14 cellular contexts compared by ENCODE assay signal in the genomic region with DNA sequence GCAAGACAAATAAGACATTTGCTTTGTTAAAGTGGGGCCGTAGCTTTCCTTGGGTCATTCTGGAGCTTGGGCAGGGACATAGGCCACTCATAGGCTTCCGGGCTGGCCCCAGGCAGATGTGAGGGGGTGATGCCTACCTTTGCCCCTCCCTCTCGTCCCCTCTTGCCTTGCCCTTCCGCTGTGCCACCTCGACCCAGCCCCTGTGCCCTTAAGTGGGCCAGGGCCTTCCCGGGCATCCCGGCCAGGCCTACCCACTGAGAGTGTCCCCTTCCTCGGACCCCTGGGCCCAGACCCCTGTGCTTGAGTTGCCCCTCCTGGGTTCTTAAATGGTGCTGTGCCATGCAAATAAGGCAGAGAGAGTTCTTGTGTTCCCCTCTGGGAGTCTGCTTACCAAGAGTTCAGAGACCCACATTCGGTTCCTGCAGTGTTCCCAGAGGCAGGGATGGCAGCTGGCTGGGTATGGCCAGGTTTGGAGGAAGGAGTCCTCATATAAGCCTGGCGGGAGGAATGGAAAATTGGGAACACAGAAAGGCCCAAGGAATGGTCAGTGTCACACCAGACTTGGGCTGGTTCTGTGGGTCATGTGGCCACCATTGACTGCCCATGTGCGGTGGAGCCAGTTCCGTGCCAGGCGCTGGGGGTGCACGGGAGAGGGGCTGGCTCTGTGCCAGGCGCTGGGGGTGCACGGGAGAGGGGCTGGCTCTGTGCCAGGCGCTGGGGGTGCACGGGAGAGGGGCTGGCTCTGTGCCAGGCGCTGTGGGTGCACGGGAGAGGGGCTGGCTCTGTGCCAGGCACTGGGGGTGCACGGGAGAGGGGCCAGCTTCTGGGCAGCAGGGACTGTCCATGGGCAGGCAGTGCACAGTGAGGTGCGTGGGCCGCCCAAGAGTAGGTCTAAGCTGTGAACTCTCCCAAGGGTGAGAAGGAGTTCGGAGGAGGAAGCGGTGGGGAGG.
DNase-seq lines count a peak whose midpoint lies in the region; ATAC-seq and TF ChIP-seq lines count a peak whose summit lies in the region.
"Had no signal": no experiment of that assay in that cellular context is flagged by ENCODE, and none has a peak within 500 bp of the region (broad histone marks: within the 10 kb centered on the region; RNA-seq: fewer than 3 reads in every experiment).

No MANE protein-coding gene starts in this region.

- no peak for TF ChIP-seq RAD21 in SK-N-SH (IDR thresholded peaks at IDR 0.05; ENCODE audit: low read length)

- H3K9me3 Mint-ChIP-seq in MCF 10A (ENCODE audit: unreplicated experiment) (no peaks in the 10 kb centered on the region), neural progenitor cell (no peaks in the 10 kb centered on the region)

- H3K4me1 ChIP-seq in breast epithelium (no peaks in the 10 kb centered on the region), SK-N-SH (ENCODE audit: control insufficient read depth in 1 of 2, insufficient read depth in 2 of 2, low read depth in 1 of 2, low read length in 1 of 2) (peaks cover 0 to 16% of the 10 kb centered on the region in 2 experiments; a peak in 1 of 4 replicates), left ventricle myocardium inferior (peaks cover 17% of the 10 kb centered on the region), uterus (no peaks in the 10 kb centered on the region), neural progenitor cell (peaks cover 18% of the 10 kb centered on the region)

- H3K27me3 ChIP-seq in breast epithelium (no peaks in the 10 kb centered on the region), SK-N-SH (ENCODE audit: insufficient read depth) (no peaks in the 10 kb centered on the region), left ventricle myocardium inferior (ENCODE audit: low read depth) (no peaks in the 10 kb centered on the region), uterus (no peaks in the 10 kb centered on the region), neural progenitor cell (no peaks in the 10 kb centered on the region)
- H3K27me3 ChIP-seq: neutrophil had no signal

- intact Hi-C loops in breast epithelium (cut with DNase I; ENCODE audit: low total_unique reads) (loop anchor here (10.0 kb wide), 1 partner anchor 965 kb away; no protein-coding TSS in a partner anchor), MCF 10A (cut with micrococcal nuclease) (no loop called here), left ventricle myocardium inferior (cut with micrococcal nuclease) (no loop called here), uterus (cut with DNase I; ENCODE audit: low total_unique reads) (no loop called here)

- no peak overlapping the region for H3K9ac ChIP-seq in SK-N-SH
- no peak overlapping the region for H3K9ac ChIP-seq in neural progenitor cell

- TF ChIP-seq POLR2A in breast epithelium (IDR thresholded peaks at IDR 0.05) (no peak), uterus (IDR thresholded peaks at IDR 0.05) (no peak)

- H3F3A ChIP-seq in SK-N-SH (replicated peaks; ENCODE audit: insufficient read depth) (no peaks in the 10 kb centered on the region), neural progenitor cell (ENCODE audit: low read depth) (no peaks in the 10 kb centered on the region)

- H3K9me3 ChIP-seq in breast epithelium (no peaks in the 10 kb centered on the region), SK-N-SH (no peaks in the 10 kb centered on the region), left ventricle myocardium inferior (replicated peaks) (no peaks in the 10 kb centered on the region), uterus (no peaks in the 10 kb centered on the region), neural progenitor cell (ENCODE audit: low read depth) (no peaks in the 10 kb centered on the region)
- H3K9me3 ChIP-seq: neutrophil had no signal

- H3K4me2 ChIP-seq in SK-N-SH, result no peak overlapping the region
- no peak overlapping the region for H3K4me2 ChIP-seq in neural progenitor cell

- TF ChIP-seq CTCF in breast epithelium (IDR thresholded peaks at IDR 0.05) (no peak), MCF 10A (IDR thresholded peaks at IDR 0.05; ENCODE audit: unreplicated experiment) (no peak), SK-N-SH (IDR thresholded peaks at IDR 0.05) (no peak), left ventricle myocardium inferior (IDR thresholded peaks at IDR 0.05; ENCODE audit: borderline replicate concordance) (no peak), uterus (IDR thresholded peaks at IDR 0.05) (no peak), neural progenitor cell (IDR thresholded peaks at IDR 0.05) (no peak)

- H2AFZ ChIP-seq in SK-N-SH (ENCODE audit: low read depth), result no peak overlapping the region
- no peak overlapping the region for H2AFZ ChIP-seq in neural progenitor cell (replicated peaks)

- no peak for ATAC-seq in HG02973 (IDR thresholded peaks at IDR 0.05; ENCODE audit: unreplicated experiment)
- ATAC-seq in HG02970 (IDR thresholded peaks at IDR 0.05; ENCODE audit: low FRiP score, unreplicated experiment), result no peak

- no peaks in the 10 kb centered on the region for H3K27me3 Mint-ChIP-seq in MCF 10A (ENCODE audit: insufficient read depth, unreplicated experiment)
- no peaks in the 10 kb centered on the region for H3K27me3 Mint-ChIP-seq in neural progenitor cell (ENCODE audit: insufficient read depth, low read depth)

- peak in 1 of 2 donors; percentile 31 for DNase-seq in breast epithelium (ENCODE audit: low spot score in 2 of 2)
- no peak for DNase-seq in MCF 10A (ENCODE audit: unreplicated experiment)
- peak; percentile 79 for DNase-seq in SK-N-SH
- DNase-seq in left ventricle myocardium inferior, result no peak
- DNase-seq in uterus, result no peak
- no peak for DNase-seq in neural progenitor cell (ENCODE audit: low spot score)
- DNase-seq: activated CD8-positive, alpha-beta memory T cell treated with anti-CD3 and anti-CD28 coated beads, Interleukin-2, amount 50 U/mL, for 48 hours; EL; Karpas-422; RPMI8226; stimulated activated CD4-positive, alpha-beta T cell treated with anti-CD3 and anti-CD28 coated beads, Interleukin-15, amount 100 ng/mL, for 24 hours had no signal

- POLR2A ChIA-PET in MCF 10A (lab: Yijun Ruan, JAX), result no interaction called here
- POLR2A ChIA-PET in SK-N-SH (lab: Yijun Ruan, JAX), result no interaction called here

- H3K4me3 ChIP-seq in breast epithelium (peak overlapping the region in 2 of 3 donors; percentile 25 to 51), SK-N-SH (ENCODE audit: low read depth in 2 of 2, low read length in 1 of 2) (no peak overlapping the region; a peak in 1 of 4 replicates), left ventricle myocardium inferior (peak overlapping the region; percentile 41), uterus (peak overlapping the region in 1 of 2 donors; percentile 9), neural progenitor cell (no peak overlapping the region)

- no TSS peak for BruUV-seq in MCF 10A (replicated peaks; lab: Mats Ljungman, UMichigan)

- no peaks in the 10 kb centered on the region for H3K9me2 ChIP-seq in SK-N-SH

- H3K79me2 ChIP-seq in SK-N-SH (ENCODE audit: insufficient read depth) (no peaks in the 10 kb centered on the region), neural progenitor cell (ENCODE audit: low read depth) (no peaks in the 10 kb centered on the region)

- H3K4me1 Mint-ChIP-seq in MCF 10A (ENCODE audit: insufficient read depth, unreplicated experiment), result peaks cover 7% of the 10 kb centered on the region
- peaks cover 17% of the 10 kb centered on the region for H3K4me1 Mint-ChIP-seq in neural progenitor cell

- H3K4me3 Mint-ChIP-seq in MCF 10A (ENCODE audit: unreplicated experiment) (no peak overlapping the region), neural progenitor cell (no peak overlapping the region)

- no peaks in the 10 kb centered on the region for H3K36me3 ChIP-seq in breast epithelium
- no peaks in the 10 kb centered on the region for H3K36me3 ChIP-seq in SK-N-SH (replicated peaks in 1 of 2; ENCODE audit: control insufficient read depth in 1 of 2, insufficient read depth in 2 of 2, low read length in 1 of 2)
- peaks cover 9% of the 10 kb centered on the region for H3K36me3 ChIP-seq in left ventricle myocardium inferior
- H3K36me3 ChIP-seq in uterus, result no peaks in the 10 kb centered on the region
- H3K36me3 ChIP-seq in neural progenitor cell, result no peaks in the 10 kb centered on the region
- H3K36me3 ChIP-seq: neutrophil had no signal

- 50% methylated on average over 18 of the region's 25 CpGs for WGBS in SK-N-SH (ENCODE audit: low lambda C conversion rate)

- H3K36me3 Mint-ChIP-seq in MCF 10A (ENCODE audit: insufficient read depth, unreplicated experiment) (no peaks in the 10 kb centered on the region), neural progenitor cell (peaks cover 8% of the 10 kb centered on the region)

- TF ChIP-seq EP300 in SK-N-SH (IDR thresholded peaks at IDR 0.05; ENCODE audit: borderline replicate concordance in 1 of 2, low read depth in 1 of 2, low read length in 1 of 2), result no peak

- H4K20me1 ChIP-seq in SK-N-SH (ENCODE audit: insufficient read depth) (no peaks in the 10 kb centered on the region), neural progenitor cell (ENCODE audit: low read depth) (no peaks in the 10 kb centered on the region)

- H3K27ac Mint-ChIP-seq in MCF 10A (ENCODE audit: low read depth, unreplicated experiment), result no peak overlapping the region
- no peak overlapping the region for H3K27ac Mint-ChIP-seq in neural progenitor cell

- CTCF ChIA-PET in MCF 10A (lab: Yijun Ruan, JAX), result interaction anchor here (0.7 to 0.9 kb wide), 2 partner anchors 17 to 333 kb away, joined by 3 read pairs; no protein-coding TSS in a partner anchor
- CTCF ChIA-PET in SK-N-SH (lab: Yijun Ruan, JAX), result interaction anchor here (0.9 to 3.8 kb wide), 5 partner anchors 18 to 335 kb away, joined by 3 to 35 read pairs (median 4); no protein-coding TSS in a partner anchor

- H3K27ac ChIP-seq in breast epithelium (peak overlapping the region in 1 of 2 donors; percentile 20), SK-N-SH (ENCODE audit: low read depth in 2 of 2, low read length in 1 of 2) (no peak overlapping the region), left ventricle myocardium inferior (replicated peaks) (no peak overlapping the region), uterus (peak overlapping the region; percentile 65 to 74), neural progenitor cell (no peak overlapping the region)
- H3K27ac ChIP-seq: neutrophil had no signal

TF ChIP-seq in SK-N-SH, 30 proteins besides CTCF, POLR2A, EP300 and RAD21:
- TF ChIP-seq SMC3 (IDR thresholded peaks at IDR 0.05; ENCODE audit: low read depth, low read length) (no peak), FOXJ3 (CRISPR knock-in tag; IDR thresholded peaks at IDR 0.05) (0 out of 2 replicates have a peak, but pooled peaks have one; percentile 17), MXI1 (IDR thresholded peaks at IDR 0.05; ENCODE audit: low read depth, low read length) (no peak), FOSL2 (IDR thresholded peaks at IDR 0.05; ENCODE audit: borderline replicate concordance, low read depth) (no peak), NFIC (IDR thresholded peaks at IDR 0.05; ENCODE audit: borderline replicate concordance) (peak; percentile 81)
TF ChIP-seq in SK-N-SH: peak in this region for 2.

Comparison
In these comparisons a context has a peak if more than half of its experiments do, and no peak if none do; other contexts are left out.
1. H3K27ac ChIP-seq: peak in uterus (2 of 2); none in SK-N-SH (0 of 2), left ventricle myocardium inferior (single experiment) and neural progenitor cell (single experiment).
2. H3K4me3 ChIP-seq: peak in breast epithelium (2 of 3) and left ventricle myocardium inferior (single experiment); none in SK-N-SH (0 of 2) and neural progenitor cell (single experiment).